Comparison of ENCODE assay signal across 14 cellular contexts in the genomic region with DNA sequence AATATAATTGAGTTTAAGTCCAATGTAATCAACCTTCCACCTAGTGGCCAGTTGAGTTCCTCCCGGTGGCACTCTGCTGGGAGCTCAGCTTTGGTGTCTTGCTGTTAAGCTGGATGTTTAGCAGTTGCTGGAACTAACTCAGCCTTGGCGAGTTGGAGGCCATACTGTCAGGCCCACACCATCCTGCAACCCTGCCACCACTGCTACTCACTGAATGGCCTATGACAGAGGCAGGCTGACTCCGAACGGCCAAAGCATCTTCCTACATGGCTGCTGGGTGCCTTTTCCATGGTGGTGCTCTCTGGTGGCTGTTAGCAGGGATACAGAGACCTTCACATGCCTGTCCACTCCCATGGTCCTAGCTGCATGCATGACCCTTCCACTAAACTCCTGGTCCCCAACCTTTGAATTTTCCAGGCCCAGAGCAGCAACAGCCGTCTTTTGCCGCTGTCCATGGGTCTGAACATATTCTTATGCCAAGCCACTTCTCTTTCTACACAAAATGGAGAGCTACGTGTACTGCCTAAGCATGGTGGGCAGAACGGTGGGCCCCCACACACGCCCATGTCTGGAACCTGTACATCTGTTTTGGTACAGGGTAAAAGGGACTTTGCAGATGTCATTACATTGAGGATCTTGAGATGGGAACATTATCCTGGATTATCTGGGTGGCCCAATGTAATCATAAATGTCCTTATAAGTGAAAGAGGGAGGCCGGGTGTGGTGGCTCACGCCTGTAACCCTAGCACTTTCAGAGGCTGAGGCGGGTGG. TPM values are rescaled to one million over a fixed set of nuclear protein-coding genes. Genes with fewer than 3 reads are reported as not detected.
A peak's percentile ranks its signal among the peaks of the same experiment; 100 is the strongest.
DNase-seq lines count a peak whose midpoint lies in the region; ATAC-seq and TF ChIP-seq lines count a peak whose summit lies in the region.
"Had no signal": no experiment of that assay in that cellular context is flagged by ENCODE, and none has a peak within 500 bp of the region (broad histone marks: within the 10 kb centered on the region; RNA-seq: fewer than 3 reads in every experiment).

No MANE protein-coding gene starts in this region.

- TF ChIP-seq POLR2A in lower leg skin (IDR thresholded peaks at IDR 0.05) = no peak

- H3F3A ChIP-seq in neural progenitor cell (ENCODE audit: low read depth) = no peaks in the 10 kb centered on the region

- H3K4me3 ChIP-seq in neural progenitor cell (no peak overlapping the region), lower leg skin (ENCODE audit: low read depth, poor library complexity, severe bottlenecking) (no peak overlapping the region)
- H3K4me3 ChIP-seq: HAP-1, heart left ventricle had no signal

- H3K9ac ChIP-seq in neural progenitor cell = no peak overlapping the region

- no peaks in the 10 kb centered on the region for H3K27me3 ChIP-seq in neural progenitor cell
- H3K27me3 ChIP-seq: heart left ventricle had no signal

- H3K27ac ChIP-seq in neural progenitor cell = no peak overlapping the region
- H3K27ac ChIP-seq: heart left ventricle, RWPE1 had no signal

- ATAC-seq in GM19324 (IDR thresholded peaks at IDR 0.05; ENCODE audit: low FRiP score, unreplicated experiment) = no peak
- ATAC-seq: activated CD4-positive, CD25-positive, alpha-beta regulatory T cell treated with anti-CD3 and anti-CD28 coated beads, Interleukin-2, amount 50 U/mL, for 24 hours; heart left ventricle; stimulated activated effector memory CD8-positive, alpha-beta T cell treated with anti-CD3 and anti-CD28 coated beads, Interleukin-12 subunit alpha, Interleukin-12 subunit beta, amount 100 ng/mL, for 72 hours had no signal

- no peaks in the 10 kb centered on the region for H3K4me1 Mint-ChIP-seq in neural progenitor cell
- H3K4me1 Mint-ChIP-seq: stimulated activated effector memory CD8-positive, alpha-beta T cell treated with anti-CD3 and anti-CD28 coated beads, Interleukin-12 subunit alpha, Interleukin-12 subunit beta, amount 100 ng/mL, for 72 hours had no signal

- H3K27me3 Mint-ChIP-seq in neural progenitor cell (ENCODE audit: insufficient read depth, low read depth) = peaks cover 4% of the 10 kb centered on the region

- no peak for DNase-seq in GM10266 (ENCODE audit: extremely low spot score)
- peak; percentile 19 for DNase-seq in NAMALWA (ENCODE audit: low spot score)
- DNase-seq in dermis blood vessel endothelial cell = peak; percentile 15
- no peak for DNase-seq in neural progenitor cell (ENCODE audit: low spot score)
- DNase-seq in activated T-cell treated with anti-CD3 and anti-CD28 coated beads, Interleukin-2, amount 50 U/mL, for 1 hour = no peak
- DNase-seq in RKO (ENCODE audit: low spot score) = no peak
- no peak for DNase-seq in lower leg skin (ENCODE audit: low spot score in 2 of 2)
- DNase-seq: heart left ventricle, NCI-H2029 had no signal

- intact Hi-C loops in lower leg skin (cut with DNase I; ENCODE audit: low total_unique reads) = no loop called here

- no peaks in the 10 kb centered on the region for H3K36me3 ChIP-seq in neural progenitor cell
- H3K36me3 ChIP-seq: HAP-1, heart left ventricle had no signal

- H2AFZ ChIP-seq in neural progenitor cell (replicated peaks) = no peak overlapping the region

- H3K27ac Mint-ChIP-seq in neural progenitor cell = peak overlapping the region; percentile 48
- H3K27ac Mint-ChIP-seq: stimulated activated effector memory CD8-positive, alpha-beta T cell treated with anti-CD3 and anti-CD28 coated beads, Interleukin-12 subunit alpha, Interleukin-12 subunit beta, amount 100 ng/mL, for 72 hours had no signal

- WGBS in lower leg skin, 2 donors = 87 to 94% methylated on average over 11 to 12 of the region's 12 CpGs

- no peaks in the 10 kb centered on the region for H3K9me3 ChIP-seq in neural progenitor cell (ENCODE audit: low read depth)
- H3K9me3 ChIP-seq: HAP-1, heart left ventricle had no signal

- H3K9me3 Mint-ChIP-seq in neural progenitor cell = no peaks in the 10 kb centered on the region
- H3K9me3 Mint-ChIP-seq: stimulated activated effector memory CD8-positive, alpha-beta T cell treated with anti-CD3 and anti-CD28 coated beads, Interleukin-12 subunit alpha, Interleukin-12 subunit beta, amount 100 ng/mL, for 72 hours had no signal

- no peaks in the 10 kb centered on the region for H4K20me1 ChIP-seq in neural progenitor cell (ENCODE audit: low read depth)

- H3K4me2 ChIP-seq in neural progenitor cell = no peak overlapping the region

- no peaks in the 10 kb centered on the region for H3K79me2 ChIP-seq in neural progenitor cell (ENCODE audit: low read depth)

- H3K4me1 ChIP-seq in neural progenitor cell = no peaks in the 10 kb centered on the region
- H3K4me1 ChIP-seq: HAP-1, heart left ventricle had no signal

- H3K36me3 Mint-ChIP-seq in neural progenitor cell = no peaks in the 10 kb centered on the region
- H3K36me3 Mint-ChIP-seq: stimulated activated effector memory CD8-positive, alpha-beta T cell treated with anti-CD3 and anti-CD28 coated beads, Interleukin-12 subunit alpha, Interleukin-12 subunit beta, amount 100 ng/mL, for 72 hours had no signal

- TF ChIP-seq CTCF in GM10266 (IDR thresholded peaks at IDR 0.05; ENCODE audit: control insufficient read depth, insufficient read depth, low read depth, missing control alignments) = peak; percentile 30
- peak; percentile 27 for TF ChIP-seq CTCF in neural progenitor cell (IDR thresholded peaks at IDR 0.05)
- TF ChIP-seq CTCF in lower leg skin (IDR thresholded peaks at IDR 0.05) = no peak

- H3K4me3 Mint-ChIP-seq in neural progenitor cell = no peak overlapping the region
- H3K4me3 Mint-ChIP-seq: stimulated activated effector memory CD8-positive, alpha-beta T cell treated with anti-CD3 and anti-CD28 coated beads, Interleukin-12 subunit alpha, Interleukin-12 subunit beta, amount 100 ng/mL, for 72 hours had no signal

RNA-seq across cellular contexts. Expression of a gene that starts 15.0 kb away (rescaled TPM):
- total RNA-seq in dermis blood vessel endothelial cell (7.3 and 8.7 TPM in 2 replicates), neural progenitor cell (ENCODE audit: low replicate concordance) (8.5 and 11.2 TPM in 2 replicates), lower leg skin (1 to 10 TPM; 4.3 to 8.7 (median 8.2) TPM)

RNA-seq across cellular contexts. Expression of a gene that starts 16.9 kb away (rescaled TPM):
- total RNA-seq in dermis blood vessel endothelial cell = 1.2 and 3.0 TPM in 2 replicates
- total RNA-seq in neural progenitor cell (ENCODE audit: low replicate concordance) = 1.4 and 2.6 TPM in 2 replicates
- 10 to 100 TPM; 15.9 to 82.3 (median 18.1) TPM for total RNA-seq in lower leg skin

Comparison
In these comparisons a context has a peak if more than half of its experiments do, and no peak if none do; other contexts are left out.
1. DNase-seq: peak in NAMALWA (single experiment) and dermis blood vessel endothelial cell (single experiment); none in GM10266 (single experiment), neural progenitor cell (single experiment), activated T-cell treated with anti-CD3 and anti-CD28 coated beads, Interleukin-2, amount 50 U/mL, for 1 hour (single experiment), RKO (single experiment) and lower leg skin (0 of 2).
2. CTCF ChIP-seq: peak in GM10266 (single experiment) and neural progenitor cell (single experiment); none in lower leg skin (0 of 3).